In genomic region chr1:237786066-237786719, GRCh38 we compare ENCODE assay signal across 27 cellular contexts.
"Had no signal": no experiment of that assay in that cellular context is flagged by ENCODE, and none has a peak within 500 bp of the region (broad histone marks: within the 10 kb centered on the region; RNA-seq: fewer than 3 reads in every experiment).

No MANE protein-coding gene starts in this region.

- H3K9me3 ChIP-seq: Peyer's patch had no signal

- H3K27ac ChIP-seq: brain microvascular endothelial cell, Peyer's patch, RWPE1 had no signal

- H3K36me3 ChIP-seq: brain microvascular endothelial cell, Peyer's patch had no signal

- H3K4me1 ChIP-seq: Peyer's patch had no signal

- H3K4me3 ChIP-seq: Peyer's patch had no signal

- DNase-seq: activated CD4-positive, alpha-beta memory T cell treated with anti-CD3 and anti-CD28 coated beads, Interleukin-2, amount 10 ng/mL, durations not matched to agents 7 days and 5 days; activated CD4-positive, alpha-beta T cell treated with anti-CD3 and anti-CD28 coated beads for 36 hours; activated CD4-positive, alpha-beta T cell treated with anti-CD3 and anti-CD28 coated beads, Interleukin-2, amount 50 U/mL, for 1 hour; activated CD4-positive, CD25-positive, alpha-beta regulatory T cell; activated gamma-delta T cell; activated naive CD4-positive, alpha-beta T cell treated with anti-CD3 and anti-CD28 coated beads for 36 hours; activated T-cell treated with anti-CD3 and anti-CD28 coated beads for 4 hours; activated T-cell treated with anti-CD3 and anti-CD28 coated beads, Interleukin-2, amount 50 U/mL, for 48 hours; amygdala; brain microvascular endothelial cell; cerebellar nuclear complex; KG1; NCI-H1092 treated with DMSO at 0.1 percent for 48 hours; NCI-H1417 treated with DMSO at 0.1 percent for 48 hours; NCI-H1694; NCI-H2029; NCI-H2107; NCI-H2171 treated with DMSO at 0.1 percent for 48 hours; NCI-H226; NCI-H526; NCI-H774; Peyer's patch; SHP77 treated with DMSO at 0.1 percent for 48 hours; T-helper 2 cell; T1000 had no signal

- H3K27me3 ChIP-seq: brain microvascular endothelial cell, Peyer's patch had no signal

- FAIRE-seq: astrocyte had no signal
